ENCODE assay signal across 1 cellular context in the genomic region with DNA sequence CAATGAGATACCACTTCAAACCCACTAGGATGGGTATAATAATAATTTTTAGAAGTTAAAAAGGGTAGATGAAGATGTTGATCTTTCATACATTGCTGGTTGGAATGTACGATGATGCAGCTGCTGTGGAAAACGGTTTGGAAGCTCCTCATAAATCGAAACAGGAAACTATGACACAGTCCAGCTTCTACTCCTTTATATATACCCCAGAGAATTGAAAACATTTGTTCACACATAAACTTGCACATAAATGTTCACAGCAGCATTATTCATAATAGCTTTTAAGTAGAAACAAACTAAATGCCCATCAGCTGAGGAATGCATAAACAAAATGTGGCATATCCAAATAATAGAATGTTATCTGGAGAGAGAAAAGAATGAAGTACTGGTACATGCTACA.
TF ChIP-seq lines count a peak whose summit lies in the region.

No MANE protein-coding gene starts in this region.

TF ChIP-seq in SK-N-SH treated with all-trans-retinoic acid at 6 μM for 48 hours, 23 proteins besides CTCF, POLR2A, EP300 and RAD21 (continued from another document):
- TF ChIP-seq POU6F1 (CRISPR knock-in tag; IDR thresholded peaks at IDR 0.05; ENCODE audit: borderline replicate concordance, low read depth) (no peak), ZFP3 (CRISPR knock-in tag; IDR thresholded peaks at IDR 0.05) (no peak), GLIS3 (CRISPR knock-in tag; IDR thresholded peaks at IDR 0.05) (no peak), SNAI2 (CRISPR knock-in tag; IDR thresholded peaks at IDR 0.05) (no peak), ISL1 (CRISPR knock-in tag; IDR thresholded peaks at IDR 0.05) (no peak)
